1 cellular context compared by ENCODE assay signal in genomic region chr1:174999216-174999925, GRCh38.
A peak's percentile ranks its signal among the peaks of the same experiment; 100 is the strongest.
TF ChIP-seq lines count a peak whose summit lies in the region.

No MANE protein-coding gene starts in this region.

TF ChIP-seq in HepG2, 621 proteins besides CTCF, POLR2A, EP300 and RAD21 (continued from another document and continues in another):
- TF ChIP-seq ZBTB39 (CRISPR knock-in tag; IDR thresholded peaks at IDR 0.05), result no peak
- TF ChIP-seq HMG20B (CRISPR knock-in tag; conservative IDR thresholded peaks at IDR 0.05), result no peak
- peak; percentile 86 for TF ChIP-seq ZSCAN9 (CRISPR knock-in tag; IDR thresholded peaks at IDR 0.05; ENCODE audit: borderline replicate concordance)
- TF ChIP-seq HMGXB3 (CRISPR knock-in tag; IDR thresholded peaks at IDR 0.05; ENCODE audit: borderline replicate concordance), result peak; percentile 78
- no peak for TF ChIP-seq BCLAF1 (IDR thresholded peaks at IDR 0.05)
- TF ChIP-seq JARID2 (CRISPR knock-in tag; IDR thresholded peaks at IDR 0.05; ENCODE audit: insufficient replicate concordance), result no peak
- 0 out of 2 replicates have a peak, but pooled peaks have one; percentile 37 for TF ChIP-seq ARNTL (CRISPR knock-in tag; IDR thresholded peaks at IDR 0.05)
- TF ChIP-seq SRSF9 (IDR thresholded peaks at IDR 0.05; ENCODE audit: borderline replicate concordance, insufficient read depth, low read depth, low read length, poor library complexity, severe bottlenecking), result no peak
- no peak; the same call in 1 of the 2 replicates for TF ChIP-seq ELF4 (CRISPR knock-in tag; IDR thresholded peaks at IDR 0.05; ENCODE audit: borderline replicate concordance)
- no peak for TF ChIP-seq SNAPC2 (CRISPR knock-in tag; IDR thresholded peaks at IDR 0.05)
- peak; percentile 80 for TF ChIP-seq SALL2 (CRISPR knock-in tag; IDR thresholded peaks at IDR 0.05)
- no peak for TF ChIP-seq DPF2 (CRISPR knock-in tag; IDR thresholded peaks at IDR 0.05; ENCODE audit: borderline replicate concordance, low read depth)
- TF ChIP-seq ZNF597 (CRISPR knock-in tag; IDR thresholded peaks at IDR 0.05), result no peak
- no peak for TF ChIP-seq CCAR2 (optimal IDR thresholded peaks at IDR 0.05; ENCODE audit: low read depth, low read length)
- peak; percentile 96 for TF ChIP-seq NAIF1 (CRISPR knock-in tag; IDR thresholded peaks at IDR 0.05; ENCODE audit: borderline replicate concordance)
- peak; percentile 63; the same call in 1 of the 2 replicates for TF ChIP-seq ZNF614 (CRISPR knock-in tag; IDR thresholded peaks at IDR 0.05; ENCODE audit: borderline replicate concordance)
- TF ChIP-seq ZNF383 (CRISPR knock-in tag; IDR thresholded peaks at IDR 0.05; ENCODE audit: borderline replicate concordance), result no peak
- no peak for TF ChIP-seq HIC2 (CRISPR knock-in tag; IDR thresholded peaks at IDR 0.05; ENCODE audit: low read depth)
- TF ChIP-seq ZNF75D (CRISPR knock-in tag; IDR thresholded peaks at IDR 0.05; ENCODE audit: borderline replicate concordance), result no peak
- TF ChIP-seq ARID5B (CRISPR knock-in tag; IDR thresholded peaks at IDR 0.05), result peak; percentile 52; the same call in 1 of the 2 replicates
- peak; percentile 51; the same call in 1 of the 2 replicates for TF ChIP-seq GATA4 (IDR thresholded peaks at IDR 0.05; ENCODE audit: borderline replicate concordance, low read depth)
- no peak for TF ChIP-seq TFDP1 (CRISPR knock-in tag; IDR thresholded peaks at IDR 0.05; ENCODE audit: borderline replicate concordance)
- peak; percentile 69; the same call in 1 of the 2 replicates for TF ChIP-seq ZBTB49 (CRISPR knock-in tag; IDR thresholded peaks at IDR 0.05; ENCODE audit: borderline replicate concordance)
- 0 out of 2 replicates have a peak, but pooled peaks have one; percentile 55 for TF ChIP-seq ZSCAN5A (CRISPR knock-in tag; IDR thresholded peaks at IDR 0.05; ENCODE audit: borderline replicate concordance)
- no peak for TF ChIP-seq IKZF1 (IDR thresholded peaks at IDR 0.05)
- TF ChIP-seq ZNF230 (CRISPR knock-in tag; IDR thresholded peaks at IDR 0.05), result no peak
- TF ChIP-seq PCBP2 (optimal IDR thresholded peaks at IDR 0.05; ENCODE audit: low read depth, low read length, poor library complexity, severe bottlenecking), result no peak
- peak; percentile 81 for TF ChIP-seq NR2F6 (IDR thresholded peaks at IDR 0.05)
- TF ChIP-seq NR2F6 (CRISPR knock-in tag; IDR thresholded peaks at IDR 0.05), result peak; percentile 77
- TF ChIP-seq NFATC3 (CRISPR knock-in tag; IDR thresholded peaks at IDR 0.05), result no peak
- TF ChIP-seq SAFB2 (CRISPR knock-in tag; IDR thresholded peaks at IDR 0.05; ENCODE audit: borderline replicate concordance, low read depth), result no peak
- TF ChIP-seq HNRNPK (IDR thresholded peaks at IDR 0.05; ENCODE audit: low read depth, low read length, poor library complexity, severe bottlenecking), result no peak
